Comparison of ENCODE assay signal across 1 cellular context in the genomic region with DNA sequence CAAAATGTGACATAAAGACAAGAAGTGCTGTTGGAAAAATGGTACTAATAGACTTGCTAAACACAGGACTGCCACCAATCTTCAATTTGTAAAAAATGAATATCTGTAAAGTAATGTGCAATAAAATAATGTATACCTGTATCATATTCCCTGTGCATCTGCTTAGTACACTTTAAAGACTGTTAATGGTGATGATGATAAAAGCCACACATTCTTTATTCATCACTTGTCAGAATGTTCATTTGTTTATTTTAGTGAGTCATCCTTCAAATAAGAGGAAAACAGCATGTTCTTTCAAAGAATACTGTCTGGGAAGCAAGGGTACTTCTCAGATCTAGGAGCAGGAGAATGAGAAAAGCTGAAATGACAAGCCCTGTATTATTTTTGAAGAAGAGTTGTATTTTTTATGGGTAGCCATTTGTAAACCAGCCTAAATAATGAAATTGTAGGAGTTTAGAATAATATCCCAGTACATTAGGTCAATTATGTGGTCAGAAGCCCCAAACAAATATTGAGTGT.
TF ChIP-seq lines count a peak whose summit lies in the region.

No MANE protein-coding gene starts in this region.

TF ChIP-seq in HepG2, 621 proteins besides CTCF, POLR2A, EP300 and RAD21 (continued from another document and continues in another):
- TF ChIP-seq, protein P1, sequence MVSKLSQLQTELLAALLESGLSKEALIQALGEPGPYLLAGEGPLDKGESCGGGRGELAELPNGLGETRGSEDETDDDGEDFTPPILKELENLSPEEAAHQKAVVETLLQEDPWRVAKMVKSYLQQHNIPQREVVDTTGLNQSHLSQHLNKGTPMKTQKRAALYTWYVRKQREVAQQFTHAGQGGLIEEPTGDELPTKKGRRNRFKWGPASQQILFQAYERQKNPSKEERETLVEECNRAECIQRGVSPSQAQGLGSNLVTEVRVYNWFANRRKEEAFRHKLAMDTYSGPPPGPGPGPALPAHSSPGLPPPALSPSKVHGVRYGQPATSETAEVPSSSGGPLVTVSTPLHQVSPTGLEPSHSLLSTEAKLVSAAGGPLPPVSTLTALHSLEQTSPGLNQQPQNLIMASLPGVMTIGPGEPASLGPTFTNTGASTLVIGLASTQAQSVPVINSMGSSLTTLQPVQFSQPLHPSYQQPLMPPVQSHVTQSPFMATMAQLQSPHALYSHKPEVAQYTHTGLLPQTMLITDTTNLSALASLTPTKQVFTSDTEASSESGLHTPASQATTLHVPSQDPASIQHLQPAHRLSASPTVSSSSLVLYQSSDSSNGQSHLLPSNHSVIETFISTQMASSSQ (IDR thresholded peaks at IDR 0.05; ENCODE audit: low read depth): 0 out of 2 replicates have a peak, but pooled peaks have one; percentile 12
- TF ChIP-seq, protein P1 (CRISPR knock-in tag; IDR thresholded peaks at IDR 0.05; ENCODE audit: borderline replicate concordance): no peak
- no peak for TF ChIP-seq MTA1 (CRISPR knock-in tag; IDR thresholded peaks at IDR 0.05; ENCODE audit: borderline replicate concordance)
- TF ChIP-seq NR2F1 (CRISPR knock-in tag; IDR thresholded peaks at IDR 0.05): no peak
- no peak for TF ChIP-seq SATB2 (CRISPR knock-in tag; IDR thresholded peaks at IDR 0.05)
- no peak for TF ChIP-seq ZNF441 (CRISPR knock-in tag; IDR thresholded peaks at IDR 0.05; ENCODE audit: borderline replicate concordance)
- TF ChIP-seq, protein P2, sequence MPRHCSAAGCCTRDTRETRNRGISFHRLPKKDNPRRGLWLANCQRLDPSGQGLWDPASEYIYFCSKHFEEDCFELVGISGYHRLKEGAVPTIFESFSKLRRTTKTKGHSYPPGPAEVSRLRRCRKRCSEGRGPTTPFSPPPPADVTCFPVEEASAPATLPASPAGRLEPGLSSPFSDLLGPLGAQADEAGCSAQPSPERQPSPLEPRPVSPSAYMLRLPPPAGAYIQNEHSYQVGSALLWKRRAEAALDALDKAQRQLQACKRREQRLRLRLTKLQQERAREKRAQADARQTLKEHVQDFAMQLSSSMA (CRISPR knock-in tag; IDR thresholded peaks at IDR 0.05): no peak
- TF ChIP-seq ZNF563 (CRISPR knock-in tag; IDR thresholded peaks at IDR 0.05): no peak
- no peak for TF ChIP-seq AHR (CRISPR knock-in tag; IDR thresholded peaks at IDR 0.05)
- TF ChIP-seq, protein P3, sequence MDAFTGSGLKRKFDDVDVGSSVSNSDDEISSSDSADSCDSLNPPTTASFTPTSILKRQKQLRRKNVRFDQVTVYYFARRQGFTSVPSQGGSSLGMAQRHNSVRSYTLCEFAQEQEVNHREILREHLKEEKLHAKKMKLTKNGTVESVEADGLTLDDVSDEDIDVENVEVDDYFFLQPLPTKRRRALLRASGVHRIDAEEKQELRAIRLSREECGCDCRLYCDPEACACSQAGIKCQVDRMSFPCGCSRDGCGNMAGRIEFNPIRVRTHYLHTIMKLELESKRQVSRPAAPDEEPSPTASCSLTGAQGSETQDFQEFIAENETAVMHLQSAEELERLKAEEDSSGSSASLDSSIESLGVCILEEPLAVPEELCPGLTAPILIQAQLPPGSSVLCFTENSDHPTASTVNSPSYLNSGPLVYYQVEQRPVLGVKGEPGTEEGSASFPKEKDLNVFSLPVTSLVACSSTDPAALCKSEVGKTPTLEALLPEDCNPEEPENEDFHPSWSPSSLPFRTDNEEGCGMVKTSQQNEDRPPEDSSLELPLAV (CRISPR knock-in tag; conservative IDR thresholded peaks at IDR 0.05; ENCODE audit: low read depth): no peak
- TF ChIP-seq, protein P4, sequence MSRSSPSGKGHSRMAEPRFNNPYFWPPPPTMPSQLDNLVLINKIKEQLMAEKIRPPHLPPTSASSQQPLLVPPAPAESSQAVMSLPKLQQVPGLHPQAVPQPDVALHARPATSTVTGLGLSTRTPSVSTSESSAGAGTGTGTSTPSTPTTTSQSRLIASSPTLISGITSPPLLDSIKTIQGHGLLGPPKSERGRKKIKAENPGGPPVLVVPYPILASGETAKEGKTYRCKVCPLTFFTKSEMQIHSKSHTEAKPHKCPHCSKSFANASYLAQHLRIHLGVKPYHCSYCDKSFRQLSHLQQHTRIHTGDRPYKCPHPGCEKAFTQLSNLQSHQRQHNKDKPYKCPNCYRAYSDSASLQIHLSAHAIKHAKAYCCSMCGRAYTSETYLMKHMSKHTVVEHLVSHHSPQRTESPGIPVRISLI (CRISPR knock-in tag; IDR thresholded peaks at IDR 0.05; ENCODE audit: borderline replicate concordance): no peak
- TF ChIP-seq, protein P5, sequence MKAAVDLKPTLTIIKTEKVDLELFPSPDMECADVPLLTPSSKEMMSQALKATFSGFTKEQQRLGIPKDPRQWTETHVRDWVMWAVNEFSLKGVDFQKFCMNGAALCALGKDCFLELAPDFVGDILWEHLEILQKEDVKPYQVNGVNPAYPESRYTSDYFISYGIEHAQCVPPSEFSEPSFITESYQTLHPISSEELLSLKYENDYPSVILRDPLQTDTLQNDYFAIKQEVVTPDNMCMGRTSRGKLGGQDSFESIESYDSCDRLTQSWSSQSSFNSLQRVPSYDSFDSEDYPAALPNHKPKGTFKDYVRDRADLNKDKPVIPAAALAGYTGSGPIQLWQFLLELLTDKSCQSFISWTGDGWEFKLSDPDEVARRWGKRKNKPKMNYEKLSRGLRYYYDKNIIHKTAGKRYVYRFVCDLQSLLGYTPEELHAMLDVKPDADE (CRISPR knock-in tag; IDR thresholded peaks at IDR 0.05): no peak
- TF ChIP-seq KAT7 (CRISPR knock-in tag; IDR thresholded peaks at IDR 0.05; ENCODE audit: borderline replicate concordance): 0 out of 2 replicates have a peak, but pooled peaks have one; percentile 6
- peak; percentile 36; the same call in 1 of the 2 replicates for TF ChIP-seq CREM (IDR thresholded peaks at IDR 0.05)
- TF ChIP-seq CREM (CRISPR knock-in tag; IDR thresholded peaks at IDR 0.05): no peak
- no peak for TF ChIP-seq KLF6 (CRISPR knock-in tag; IDR thresholded peaks at IDR 0.05)
- TF ChIP-seq, protein P6, sequence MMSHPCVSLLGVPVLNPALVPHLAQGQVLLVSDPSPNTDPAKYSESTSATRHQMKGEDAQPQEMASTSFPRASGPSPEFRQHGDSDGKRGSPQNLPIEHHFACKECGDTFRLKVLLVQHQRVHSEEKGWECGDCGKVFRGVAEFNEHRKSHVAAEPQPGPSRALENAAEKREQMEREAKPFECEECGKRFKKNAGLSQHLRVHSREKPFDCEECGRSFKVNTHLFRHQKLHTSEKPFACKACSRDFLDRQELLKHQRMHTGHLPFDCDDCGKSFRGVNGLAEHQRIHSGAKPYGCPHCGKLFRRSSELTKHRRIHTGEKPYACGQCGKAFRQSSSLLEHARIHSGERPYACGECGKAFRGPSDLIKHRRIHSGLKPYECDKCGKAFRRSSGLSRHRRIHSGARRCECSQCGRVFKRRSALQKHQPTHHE (CRISPR knock-in tag; IDR thresholded peaks at IDR 0.05; ENCODE audit: borderline replicate concordance): no peak
- no peak for TF ChIP-seq FIP1L1 (IDR thresholded peaks at IDR 0.05; ENCODE audit: borderline replicate concordance, insufficient read depth, low read depth, low read length)
- TF ChIP-seq, protein P7, sequence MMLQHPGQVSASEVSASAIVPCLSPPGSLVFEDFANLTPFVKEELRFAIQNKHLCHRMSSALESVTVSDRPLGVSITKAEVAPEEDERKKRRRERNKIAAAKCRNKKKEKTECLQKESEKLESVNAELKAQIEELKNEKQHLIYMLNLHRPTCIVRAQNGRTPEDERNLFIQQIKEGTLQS (CRISPR knock-in tag; IDR thresholded peaks at IDR 0.05): peak; percentile 79; the same call in 1 of the 2 replicates
- no peak; the same call in 1 of the 2 replicates for TF ChIP-seq TGIF2 (CRISPR knock-in tag; IDR thresholded peaks at IDR 0.05)
- TF ChIP-seq ZNF746 (CRISPR knock-in tag; IDR thresholded peaks at IDR 0.05): no peak
- peak; percentile 52; the same call in 1 of the 2 replicates for TF ChIP-seq SOX5 (CRISPR knock-in tag; IDR thresholded peaks at IDR 0.05; ENCODE audit: borderline replicate concordance)
- TF ChIP-seq CEBPG (CRISPR knock-in tag; IDR thresholded peaks at IDR 0.05): peak; percentile 19; the same call in 1 of the 2 replicates
- peak; percentile 82 for TF ChIP-seq SAP130 (CRISPR knock-in tag; IDR thresholded peaks at IDR 0.05; ENCODE audit: low read depth)
- no peak for TF ChIP-seq TBX2 (CRISPR knock-in tag; IDR thresholded peaks at IDR 0.05; ENCODE audit: borderline replicate concordance)
- TF ChIP-seq HMG20A (CRISPR knock-in tag; IDR thresholded peaks at IDR 0.05; ENCODE audit: borderline replicate concordance): peak; percentile 44; the same call in 1 of the 2 replicates
- no peak for TF ChIP-seq ZNF652 (CRISPR knock-in tag; IDR thresholded peaks at IDR 0.05; ENCODE audit: borderline replicate concordance, low read depth)
- TF ChIP-seq TCF7 (IDR thresholded peaks at IDR 0.05; ENCODE audit: low read depth): 0 out of 2 replicates have a peak, but pooled peaks have one; percentile 37
- 0 out of 2 replicates have a peak, but pooled peaks have one; percentile 14 for TF ChIP-seq SIX1 (CRISPR knock-in tag; IDR thresholded peaks at IDR 0.05; ENCODE audit: borderline replicate concordance)
- TF ChIP-seq, protein P8, sequence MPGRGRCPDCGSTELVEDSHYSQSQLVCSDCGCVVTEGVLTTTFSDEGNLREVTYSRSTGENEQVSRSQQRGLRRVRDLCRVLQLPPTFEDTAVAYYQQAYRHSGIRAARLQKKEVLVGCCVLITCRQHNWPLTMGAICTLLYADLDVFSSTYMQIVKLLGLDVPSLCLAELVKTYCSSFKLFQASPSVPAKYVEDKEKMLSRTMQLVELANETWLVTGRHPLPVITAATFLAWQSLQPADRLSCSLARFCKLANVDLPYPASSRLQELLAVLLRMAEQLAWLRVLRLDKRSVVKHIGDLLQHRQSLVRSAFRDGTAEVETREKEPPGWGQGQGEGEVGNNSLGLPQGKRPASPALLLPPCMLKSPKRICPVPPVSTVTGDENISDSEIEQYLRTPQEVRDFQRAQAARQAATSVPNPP (CRISPR knock-in tag; IDR thresholded peaks at IDR 0.05): no peak
- TF ChIP-seq TCF12 (IDR thresholded peaks at IDR 0.05): no peak
- TF ChIP-seq TCF12 (CRISPR knock-in tag; IDR thresholded peaks at IDR 0.05): no peak
- TF ChIP-seq FOXA3 (CRISPR knock-in tag; IDR thresholded peaks at IDR 0.05): peak; percentile 87
- TF ChIP-seq HDAC2 (CRISPR knock-in tag; IDR thresholded peaks at IDR 0.05): peak; percentile 31; the same call in 1 of the 2 replicates
- TF ChIP-seq ZNF547 (CRISPR knock-in tag; IDR thresholded peaks at IDR 0.05): no peak
- peak; percentile 96 for TF ChIP-seq DNMT3B (CRISPR knock-in tag; conservative IDR thresholded peaks at IDR 0.05)
- no peak for TF ChIP-seq NCOA1 (CRISPR knock-in tag; IDR thresholded peaks at IDR 0.05)
- TF ChIP-seq ZFP41 (CRISPR knock-in tag; IDR thresholded peaks at IDR 0.05; ENCODE audit: borderline replicate concordance): no peak
- peak; percentile 96 for TF ChIP-seq JUND (CRISPR knock-in tag; IDR thresholded peaks at IDR 0.05)
- no peak for TF ChIP-seq MYNN (CRISPR knock-in tag; IDR thresholded peaks at IDR 0.05; ENCODE audit: low read depth)
- TF ChIP-seq, protein P9, sequence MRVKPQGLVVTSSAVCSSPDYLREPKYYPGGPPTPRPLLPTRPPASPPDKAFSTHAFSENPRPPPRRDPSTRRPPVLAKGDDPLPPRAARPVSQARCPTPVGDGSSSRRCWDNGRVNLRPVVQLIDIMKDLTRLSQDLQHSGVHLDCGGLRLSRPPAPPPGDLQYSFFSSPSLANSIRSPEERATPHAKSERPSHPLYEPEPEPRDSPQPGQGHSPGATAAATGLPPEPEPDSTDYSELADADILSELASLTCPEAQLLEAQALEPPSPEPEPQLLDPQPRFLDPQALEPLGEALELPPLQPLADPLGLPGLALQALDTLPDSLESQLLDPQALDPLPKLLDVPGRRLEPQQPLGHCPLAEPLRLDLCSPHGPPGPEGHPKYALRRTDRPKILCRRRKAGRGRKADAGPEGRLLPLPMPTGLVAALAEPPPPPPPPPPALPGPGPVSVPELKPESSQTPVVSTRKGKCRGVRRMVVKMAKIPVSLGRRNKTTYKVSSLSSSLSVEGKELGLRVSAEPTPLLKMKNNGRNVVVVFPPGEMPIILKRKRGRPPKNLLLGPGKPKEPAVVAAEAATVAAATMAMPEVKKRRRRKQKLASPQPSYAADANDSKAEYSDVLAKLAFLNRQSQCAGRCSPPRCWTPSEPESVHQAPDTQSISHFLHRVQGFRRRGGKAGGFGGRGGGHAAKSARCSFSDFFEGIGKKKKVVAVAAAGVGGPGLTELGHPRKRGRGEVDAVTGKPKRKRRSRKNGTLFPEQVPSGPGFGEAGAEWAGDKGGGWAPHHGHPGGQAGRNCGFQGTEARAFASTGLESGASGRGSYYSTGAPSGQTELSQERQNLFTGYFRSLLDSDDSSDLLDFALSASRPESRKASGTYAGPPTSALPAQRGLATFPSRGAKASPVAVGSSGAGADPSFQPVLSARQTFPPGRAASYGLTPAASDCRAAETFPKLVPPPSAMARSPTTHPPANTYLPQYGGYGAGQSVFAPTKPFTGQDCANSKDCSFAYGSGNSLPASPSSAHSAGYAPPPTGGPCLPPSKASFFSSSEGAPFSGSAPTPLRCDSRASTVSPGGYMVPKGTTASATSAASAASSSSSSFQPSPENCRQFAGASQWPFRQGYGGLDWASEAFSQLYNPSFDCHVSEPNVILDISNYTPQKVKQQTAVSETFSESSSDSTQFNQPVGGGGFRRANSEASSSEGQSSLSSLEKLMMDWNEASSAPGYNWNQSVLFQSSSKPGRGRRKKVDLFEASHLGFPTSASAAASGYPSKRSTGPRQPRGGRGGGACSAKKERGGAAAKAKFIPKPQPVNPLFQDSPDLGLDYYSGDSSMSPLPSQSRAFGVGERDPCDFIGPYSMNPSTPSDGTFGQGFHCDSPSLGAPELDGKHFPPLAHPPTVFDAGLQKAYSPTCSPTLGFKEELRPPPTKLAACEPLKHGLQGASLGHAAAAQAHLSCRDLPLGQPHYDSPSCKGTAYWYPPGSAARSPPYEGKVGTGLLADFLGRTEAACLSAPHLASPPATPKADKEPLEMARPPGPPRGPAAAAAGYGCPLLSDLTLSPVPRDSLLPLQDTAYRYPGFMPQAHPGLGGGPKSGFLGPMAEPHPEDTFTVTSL (CRISPR knock-in tag; IDR thresholded peaks at IDR 0.05; ENCODE audit: borderline replicate concordance): peak; percentile 48; the same call in 1 of the 2 replicates
